Comparison of ENCODE assay signal across 1 cellular context in the genomic region with DNA sequence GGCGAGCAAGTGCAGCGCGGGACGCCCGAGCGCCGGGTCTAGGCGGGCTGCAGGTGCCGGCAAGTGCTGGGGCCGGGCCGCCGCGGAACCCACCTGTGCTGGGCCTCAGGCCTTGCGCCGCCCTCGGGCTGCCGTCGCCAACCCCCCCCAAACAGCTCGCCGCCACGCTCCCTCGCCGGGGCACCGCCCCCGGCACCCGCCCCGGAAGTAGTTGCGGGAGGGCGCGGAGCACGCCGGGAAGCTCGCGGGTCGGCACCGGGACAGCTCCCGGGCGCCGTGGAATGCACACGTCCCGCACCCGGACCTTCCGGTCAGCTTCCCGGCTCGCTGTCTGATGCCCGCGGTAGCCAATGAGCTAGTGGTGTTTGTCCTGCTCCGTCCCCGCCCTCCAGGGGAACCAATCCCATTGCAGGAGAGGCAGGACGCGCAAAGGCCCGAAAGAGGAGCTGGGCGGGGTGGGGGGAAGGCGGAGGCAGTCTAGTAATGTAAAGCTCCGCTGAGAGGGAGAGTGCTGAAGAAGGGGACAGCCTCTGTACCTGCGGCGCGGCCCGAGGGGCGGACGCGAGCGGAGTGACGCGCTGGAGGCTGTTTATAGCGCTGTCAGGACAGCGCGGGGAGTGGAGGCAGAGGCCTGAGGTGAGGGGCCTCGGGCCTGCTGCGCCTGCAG.
TF ChIP-seq lines count a peak whose summit lies in the region.

ANKS3 (minus strand) TSS at position 209 of the 667 bp plus-strand sequence. CDS start 4,122 bp downstream, outside the sequence.
DNAAF8 (plus strand) TSS at position 475 of the 667 bp plus-strand sequence. CDS start 1,978 bp downstream, outside the sequence.

TF ChIP-seq in GM12878, 131 proteins besides CTCF, POLR2A, EP300 and RAD21 (continued from another document and continues in another):
- TF ChIP-seq, protein P1, sequence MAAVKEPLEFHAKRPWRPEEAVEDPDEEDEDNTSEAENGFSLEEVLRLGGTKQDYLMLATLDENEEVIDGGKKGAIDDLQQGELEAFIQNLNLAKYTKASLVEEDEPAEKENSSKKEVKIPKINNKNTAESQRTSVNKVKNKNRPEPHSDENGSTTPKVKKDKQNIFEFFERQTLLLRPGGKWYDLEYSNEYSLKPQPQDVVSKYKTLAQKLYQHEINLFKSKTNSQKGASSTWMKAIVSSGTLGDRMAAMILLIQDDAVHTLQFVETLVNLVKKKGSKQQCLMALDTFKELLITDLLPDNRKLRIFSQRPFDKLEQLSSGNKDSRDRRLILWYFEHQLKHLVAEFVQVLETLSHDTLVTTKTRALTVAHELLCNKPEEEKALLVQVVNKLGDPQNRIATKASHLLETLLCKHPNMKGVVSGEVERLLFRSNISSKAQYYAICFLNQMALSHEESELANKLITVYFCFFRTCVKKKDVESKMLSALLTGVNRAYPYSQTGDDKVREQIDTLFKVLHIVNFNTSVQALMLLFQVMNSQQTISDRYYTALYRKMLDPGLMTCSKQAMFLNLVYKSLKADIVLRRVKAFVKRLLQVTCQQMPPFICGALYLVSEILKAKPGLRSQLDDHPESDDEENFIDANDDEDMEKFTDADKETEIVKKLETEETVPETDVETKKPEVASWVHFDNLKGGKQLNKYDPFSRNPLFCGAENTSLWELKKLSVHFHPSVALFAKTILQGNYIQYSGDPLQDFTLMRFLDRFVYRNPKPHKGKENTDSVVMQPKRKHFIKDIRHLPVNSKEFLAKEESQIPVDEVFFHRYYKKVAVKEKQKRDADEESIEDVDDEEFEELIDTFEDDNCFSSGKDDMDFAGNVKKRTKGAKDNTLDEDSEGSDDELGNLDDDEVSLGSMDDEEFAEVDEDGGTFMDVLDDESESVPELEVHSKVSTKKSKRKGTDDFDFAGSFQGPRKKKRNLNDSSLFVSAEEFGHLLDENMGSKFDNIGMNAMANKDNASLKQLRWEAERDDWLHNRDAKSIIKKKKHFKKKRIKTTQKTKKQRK (IDR thresholded peaks at IDR 0.05; ENCODE audit: low read depth, low read length), result no peak
- peak; percentile 20 for TF ChIP-seq NR2C2 (IDR thresholded peaks at IDR 0.05; ENCODE audit: borderline replicate concordance, control insufficient read depth, insufficient read length, low read depth)
- no peak for TF ChIP-seq EGR1 (IDR thresholded peaks at IDR 0.05; ENCODE audit: borderline replicate concordance in 1 of 2, low read depth in 2 of 2, low read length in 2 of 2)
- TF ChIP-seq SMAD1 (IDR thresholded peaks at IDR 0.05; ENCODE audit: low read depth, partially characterized antibody), result no peak
- no peak for TF ChIP-seq FOXM1 (IDR thresholded peaks at IDR 0.05; ENCODE audit: low read depth, low read length)
- no peak for TF ChIP-seq HDAC2 (IDR thresholded peaks at IDR 0.05)
- TF ChIP-seq TCF7 (IDR thresholded peaks at IDR 0.05; ENCODE audit: borderline replicate concordance), result no peak
- TF ChIP-seq CBX3 (IDR thresholded peaks at IDR 0.05; ENCODE audit: borderline replicate concordance, low read depth), result no peak
- peak; percentile 59 for TF ChIP-seq HCFC1 (IDR thresholded peaks at IDR 0.05; ENCODE audit: low read length)
- TF ChIP-seq CBFB (IDR thresholded peaks at IDR 0.05; ENCODE audit: low read depth), result 0 out of 2 replicates have a peak, but pooled peaks have one; percentile 9
- no peak for TF ChIP-seq KAT2A (conservative IDR thresholded peaks at IDR 0.05; ENCODE audit: control insufficient read depth, low read depth, low read length)
- peak; percentile 70 for TF ChIP-seq NR2F1 (conservative IDR thresholded peaks at IDR 0.05)
- no peak for TF ChIP-seq SKIL (IDR thresholded peaks at IDR 0.05; ENCODE audit: low read depth, poor library complexity, severe bottlenecking)
- TF ChIP-seq MAX (IDR thresholded peaks at IDR 0.05; ENCODE audit: low read depth, low read length), result peak; percentile 83
- TF ChIP-seq, protein P2, sequence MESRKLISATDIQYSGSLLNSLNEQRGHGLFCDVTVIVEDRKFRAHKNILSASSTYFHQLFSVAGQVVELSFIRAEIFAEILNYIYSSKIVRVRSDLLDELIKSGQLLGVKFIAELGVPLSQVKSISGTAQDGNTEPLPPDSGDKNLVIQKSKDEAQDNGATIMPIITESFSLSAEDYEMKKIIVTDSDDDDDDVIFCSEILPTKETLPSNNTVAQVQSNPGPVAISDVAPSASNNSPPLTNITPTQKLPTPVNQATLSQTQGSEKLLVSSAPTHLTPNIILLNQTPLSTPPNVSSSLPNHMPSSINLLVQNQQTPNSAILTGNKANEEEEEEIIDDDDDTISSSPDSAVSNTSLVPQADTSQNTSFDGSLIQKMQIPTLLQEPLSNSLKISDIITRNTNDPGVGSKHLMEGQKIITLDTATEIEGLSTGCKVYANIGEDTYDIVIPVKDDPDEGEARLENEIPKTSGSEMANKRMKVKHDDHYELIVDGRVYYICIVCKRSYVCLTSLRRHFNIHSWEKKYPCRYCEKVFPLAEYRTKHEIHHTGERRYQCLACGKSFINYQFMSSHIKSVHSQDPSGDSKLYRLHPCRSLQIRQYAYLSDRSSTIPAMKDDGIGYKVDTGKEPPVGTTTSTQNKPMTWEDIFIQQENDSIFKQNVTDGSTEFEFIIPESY (IDR thresholded peaks at IDR 0.05), result no peak
- no peak for TF ChIP-seq RAD51 (IDR thresholded peaks at IDR 0.05)
- TF ChIP-seq NFYA (IDR thresholded peaks at IDR 0.05; ENCODE audit: borderline replicate concordance, low read depth, low read length), result no peak
- peak; percentile 96 for TF ChIP-seq PKNOX1 (IDR thresholded peaks at IDR 0.05)
- peak; percentile 39 for TF ChIP-seq SIX5 (IDR thresholded peaks at IDR 0.05; ENCODE audit: low read depth, low read length, severe bottlenecking)
- no peak for TF ChIP-seq ZBED1 (IDR thresholded peaks at IDR 0.05; ENCODE audit: borderline replicate concordance)
- peak in 1 of 2 experiments; percentile 20; a peak in 1 of 4 replicates for TF ChIP-seq SRF (IDR thresholded peaks at IDR 0.05; ENCODE audit: low read depth in 2 of 2, low read length in 2 of 2)
- TF ChIP-seq, protein P3, sequence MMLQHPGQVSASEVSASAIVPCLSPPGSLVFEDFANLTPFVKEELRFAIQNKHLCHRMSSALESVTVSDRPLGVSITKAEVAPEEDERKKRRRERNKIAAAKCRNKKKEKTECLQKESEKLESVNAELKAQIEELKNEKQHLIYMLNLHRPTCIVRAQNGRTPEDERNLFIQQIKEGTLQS (IDR thresholded peaks at IDR 0.05; ENCODE audit: borderline replicate concordance, extremely low read depth, low read depth, low read length), result no peak
- TF ChIP-seq, protein P4, sequence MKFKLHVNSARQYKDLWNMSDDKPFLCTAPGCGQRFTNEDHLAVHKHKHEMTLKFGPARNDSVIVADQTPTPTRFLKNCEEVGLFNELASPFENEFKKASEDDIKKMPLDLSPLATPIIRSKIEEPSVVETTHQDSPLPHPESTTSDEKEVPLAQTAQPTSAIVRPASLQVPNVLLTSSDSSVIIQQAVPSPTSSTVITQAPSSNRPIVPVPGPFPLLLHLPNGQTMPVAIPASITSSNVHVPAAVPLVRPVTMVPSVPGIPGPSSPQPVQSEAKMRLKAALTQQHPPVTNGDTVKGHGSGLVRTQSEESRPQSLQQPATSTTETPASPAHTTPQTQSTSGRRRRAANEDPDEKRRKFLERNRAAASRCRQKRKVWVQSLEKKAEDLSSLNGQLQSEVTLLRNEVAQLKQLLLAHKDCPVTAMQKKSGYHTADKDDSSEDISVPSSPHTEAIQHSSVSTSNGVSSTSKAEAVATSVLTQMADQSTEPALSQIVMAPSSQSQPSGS (IDR thresholded peaks at IDR 0.05; ENCODE audit: low read length), result no peak
- TF ChIP-seq, protein P5, sequence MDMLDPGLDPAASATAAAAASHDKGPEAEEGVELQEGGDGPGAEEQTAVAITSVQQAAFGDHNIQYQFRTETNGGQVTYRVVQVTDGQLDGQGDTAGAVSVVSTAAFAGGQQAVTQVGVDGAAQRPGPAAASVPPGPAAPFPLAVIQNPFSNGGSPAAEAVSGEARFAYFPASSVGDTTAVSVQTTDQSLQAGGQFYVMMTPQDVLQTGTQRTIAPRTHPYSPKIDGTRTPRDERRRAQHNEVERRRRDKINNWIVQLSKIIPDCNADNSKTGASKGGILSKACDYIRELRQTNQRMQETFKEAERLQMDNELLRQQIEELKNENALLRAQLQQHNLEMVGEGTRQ (IDR thresholded peaks at IDR 0.05; ENCODE audit: borderline replicate concordance, low read depth, low read length), result no peak
- TF ChIP-seq MTA3 (IDR thresholded peaks at IDR 0.05; ENCODE audit: borderline replicate concordance, low read length), result no peak
- peak; percentile 79 for TF ChIP-seq CHD2 (IDR thresholded peaks at IDR 0.05; ENCODE audit: borderline replicate concordance, low read depth, low read length)
- TF ChIP-seq RBBP5 (conservative IDR thresholded peaks at IDR 0.05), result no peak
- TF ChIP-seq JUNB (IDR thresholded peaks at IDR 0.05), result no peak
- TF ChIP-seq MLLT1 (IDR thresholded peaks at IDR 0.05), result no peak
- peak; percentile 55; the same call in 1 of the 2 replicates for TF ChIP-seq ELK1 (IDR thresholded peaks at IDR 0.05; ENCODE audit: low read depth, low read length)
- peak; percentile 20 to 78; a peak in 3 of 4 replicates for TF ChIP-seq BHLHE40 (IDR thresholded peaks at IDR 0.05; ENCODE audit: borderline replicate concordance in 1 of 2, low read depth in 2 of 2, low read length in 1 of 2)
- TF ChIP-seq GATAD2B (conservative IDR thresholded peaks at IDR 0.05; ENCODE audit: low read depth), result peak; percentile 84
- peak; percentile 46 for TF ChIP-seq CREB1 (IDR thresholded peaks at IDR 0.05; ENCODE audit: low read depth)
- TF ChIP-seq BCL11A (IDR thresholded peaks at IDR 0.05; ENCODE audit: low read depth, low read length), result no peak
- TF ChIP-seq KDM1A (IDR thresholded peaks at IDR 0.05; ENCODE audit: borderline replicate concordance), result no peak
- TF ChIP-seq ZNF24 (IDR thresholded peaks at IDR 0.05), result no peak
- TF ChIP-seq CBX5 (IDR thresholded peaks at IDR 0.05; ENCODE audit: low read depth), result no peak
- no peak for TF ChIP-seq CHD4 (IDR thresholded peaks at IDR 0.05)
- 0 out of 2 replicates have a peak, but pooled peaks have one; percentile 18 for TF ChIP-seq TCF3 (IDR thresholded peaks at IDR 0.05; ENCODE audit: borderline replicate concordance, insufficient read depth, low read depth, low read length)
- TF ChIP-seq, protein P6, sequence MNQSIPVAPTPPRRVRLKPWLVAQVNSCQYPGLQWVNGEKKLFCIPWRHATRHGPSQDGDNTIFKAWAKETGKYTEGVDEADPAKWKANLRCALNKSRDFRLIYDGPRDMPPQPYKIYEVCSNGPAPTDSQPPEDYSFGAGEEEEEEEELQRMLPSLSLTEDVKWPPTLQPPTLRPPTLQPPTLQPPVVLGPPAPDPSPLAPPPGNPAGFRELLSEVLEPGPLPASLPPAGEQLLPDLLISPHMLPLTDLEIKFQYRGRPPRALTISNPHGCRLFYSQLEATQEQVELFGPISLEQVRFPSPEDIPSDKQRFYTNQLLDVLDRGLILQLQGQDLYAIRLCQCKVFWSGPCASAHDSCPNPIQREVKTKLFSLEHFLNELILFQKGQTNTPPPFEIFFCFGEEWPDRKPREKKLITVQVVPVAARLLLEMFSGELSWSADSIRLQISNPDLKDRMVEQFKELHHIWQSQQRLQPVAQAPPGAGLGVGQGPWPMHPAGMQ (IDR thresholded peaks at IDR 0.05; ENCODE audit: borderline replicate concordance), result no peak
- no peak; the same call in 1 of the 2 replicates for TF ChIP-seq RUNX3 (IDR thresholded peaks at IDR 0.05; ENCODE audit: low read length)
- no peak for TF ChIP-seq STAT3 (IDR thresholded peaks at IDR 0.05; ENCODE audit: low read depth, low read length)
